ENCODE assay signal across 9 cellular contexts in the genomic region with DNA sequence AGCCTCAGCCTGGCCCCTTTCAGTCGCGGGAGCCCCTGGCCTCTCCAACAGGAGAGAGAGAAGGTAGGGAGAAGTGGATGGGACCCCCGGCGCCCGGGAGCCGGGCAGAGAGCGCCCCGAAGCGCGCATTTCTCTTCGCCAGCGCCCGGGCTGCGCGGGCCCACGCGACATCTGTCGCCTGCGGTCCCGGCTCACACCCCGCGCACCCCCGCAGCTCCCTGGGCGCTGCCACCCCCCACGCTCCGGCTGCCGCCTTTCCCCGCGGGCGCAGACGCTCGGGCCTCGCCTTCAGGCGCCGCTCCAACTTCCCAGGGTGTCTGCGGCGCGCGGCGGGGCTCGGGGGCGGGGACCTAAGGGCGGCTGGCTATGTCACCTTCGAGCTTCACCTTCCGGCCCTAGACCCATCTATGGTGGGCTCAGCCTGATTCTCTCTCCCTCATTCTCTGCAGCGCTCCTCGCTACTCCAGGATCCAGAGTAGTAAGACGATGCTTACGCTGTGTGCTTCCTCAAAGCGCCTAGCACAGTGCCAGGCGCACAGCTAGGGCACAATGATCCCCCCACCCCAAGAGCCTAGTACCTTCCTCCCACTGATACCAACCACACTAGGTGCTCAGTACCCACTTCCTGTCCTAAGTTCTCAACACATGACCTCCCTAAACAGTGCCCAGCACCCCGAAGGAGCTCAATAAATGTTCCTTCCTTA. TPM values are rescaled to one million over a fixed set of nuclear protein-coding genes. Genes with fewer than 3 reads are reported as not detected.
A peak's percentile ranks its signal among the peaks of the same experiment; 100 is the strongest.
DNase-seq lines count a peak whose midpoint lies in the region; ATAC-seq and TF ChIP-seq lines count a peak whose summit lies in the region.
"Had no signal": no experiment of that assay in that cellular context is flagged by ENCODE, and none has a peak within 500 bp of the region (broad histone marks: within the 10 kb centered on the region; RNA-seq: fewer than 3 reads in every experiment).

No MANE protein-coding gene starts in this region.

- no peak for TF ChIP-seq CTCF in activated B cell treated with CpG ODN at 0.5 μM for 24 hours (IDR thresholded peaks at IDR 0.05)

- POLR2A ChIA-PET in activated B cell treated with CpG ODN at 0.5 μM for 24 hours (lab: Charles Lee) = interaction anchor here (0.6 to 3.9 kb wide), 5 partner anchors 16 to 77 kb away, joined by 3 to 18 read pairs (median 4); no protein-coding TSS in a partner anchor

- ATAC-seq in activated B cell treated with CpG ODN at 0.5 μM for 24 hours (ENCODE audit: low read depth) = peak; percentile 22
- no peak for ATAC-seq in stimulated activated naive CD8-positive, alpha-beta T cell treated with anti-CD3 and anti-CD28 coated beads, Interleukin-15, Interleukin-2, amounts not matched to agents 100 U/mL and 50 U/mL, for 24 hours

- DNase-seq in activated naive CD4-positive, alpha-beta T cell treated with anti-CD3 and anti-CD28 coated beads for 36 hours = no peak
- DNase-seq in activated naive CD4-positive, alpha-beta T cell treated with anti-CD3 and anti-CD28 coated beads, Interleukin-2, amount 50 U/mL, for 16 hours = no peak
- DNase-seq in activated B cell treated with CpG ODN at 0.5 μM for 24 hours (peak; percentile 24), amniotic stem cell (lab: John Stamatoyannopoulos, UW) (no peak), GM19238 (ENCODE audit: insufficient read length, low spot score) (no peak)
- peak; percentile 33 for DNase-seq in stimulated activated naive CD8-positive, alpha-beta T cell treated with anti-CD3 and anti-CD28 coated beads, Interleukin-15, Interleukin-2, amounts not matched to agents 100 U/mL and 50 U/mL, for 24 hours
- DNase-seq in NK-92 treated with Interleukin-12 subunit alpha and Interleukin-12 subunit beta, amount 100 ng/mL, for 24 hours (lab: John Stamatoyannopoulos, UW) = no peak
- DNase-seq: effector CD4-positive, alpha-beta T cell had no signal

- peaks cover 26% of the 10 kb centered on the region for H3K4me1 Mint-ChIP-seq in activated naive CD4-positive, alpha-beta T cell treated with anti-CD3 and anti-CD28 coated beads for 36 hours (ENCODE audit: low read depth)
- H3K4me1 Mint-ChIP-seq in activated B cell treated with CpG ODN at 0.5 μM for 24 hours = peaks cover 39% of the 10 kb centered on the region

- peaks cover 2% of the 10 kb centered on the region for H3K9me3 Mint-ChIP-seq in activated naive CD4-positive, alpha-beta T cell treated with anti-CD3 and anti-CD28 coated beads for 36 hours
- peaks cover 2% of the 10 kb centered on the region for H3K9me3 Mint-ChIP-seq in activated B cell treated with CpG ODN at 0.5 μM for 24 hours

- H3K27ac Mint-ChIP-seq in activated naive CD4-positive, alpha-beta T cell treated with anti-CD3 and anti-CD28 coated beads for 36 hours = no peak overlapping the region
- H3K27ac Mint-ChIP-seq in activated B cell treated with CpG ODN at 0.5 μM for 24 hours = peak overlapping the region; percentile 77

- peak overlapping the region; percentile 78 for H3K4me3 Mint-ChIP-seq in activated naive CD4-positive, alpha-beta T cell treated with anti-CD3 and anti-CD28 coated beads for 36 hours
- H3K4me3 Mint-ChIP-seq in activated B cell treated with CpG ODN at 0.5 μM for 24 hours = peak overlapping the region; percentile 85

- peak overlapping the region; percentile 84 for H3K4me3 ChIP-seq in iPS-11a (ENCODE audit: low read depth, low read length)

- H3K27me3 Mint-ChIP-seq in activated naive CD4-positive, alpha-beta T cell treated with anti-CD3 and anti-CD28 coated beads for 36 hours (ENCODE audit: low read depth) = peaks cover 72% of the 10 kb centered on the region
- peaks cover 37% of the 10 kb centered on the region for H3K27me3 Mint-ChIP-seq in activated B cell treated with CpG ODN at 0.5 μM for 24 hours

- intact Hi-C loops in activated naive CD4-positive, alpha-beta T cell treated with anti-CD3 and anti-CD28 coated beads for 36 hours (cut with micrococcal nuclease) = no loop called here
- intact Hi-C loops in activated B cell treated with CpG ODN at 0.5 μM for 24 hours (cut with micrococcal nuclease) = loop anchor here (2.0 to 5.0 kb wide), 4 partner anchors 61 to 1138 kb away; a partner anchor contains a TSS

- H3K36me3 Mint-ChIP-seq in activated naive CD4-positive, alpha-beta T cell treated with anti-CD3 and anti-CD28 coated beads for 36 hours (ENCODE audit: low read depth) = no peaks in the 10 kb centered on the region
- H3K36me3 Mint-ChIP-seq in activated B cell treated with CpG ODN at 0.5 μM for 24 hours (ENCODE audit: low read depth) = peaks cover 2% of the 10 kb centered on the region

- CTCF ChIA-PET in activated naive CD4-positive, alpha-beta T cell treated with anti-CD3 and anti-CD28 coated beads for 36 hours (lab: Charles Lee) = interaction anchor here (0.6 kb wide), 1 partner anchor 291 kb away, joined by 3 read pairs; no protein-coding TSS in a partner anchor
- CTCF ChIA-PET in activated B cell treated with CpG ODN at 0.5 μM for 24 hours (lab: Charles Lee) = interaction anchor here (1.0 to 1.4 kb wide), 3 partner anchors 11 to 171 kb away, joined by 3 to 4 read pairs (median 4); no protein-coding TSS in a partner anchor

RNA-seq across cellular contexts. Expression of a gene that starts 1.6 kb away (rescaled TPM):
- not detected for total RNA-seq in activated naive CD4-positive, alpha-beta T cell treated with anti-CD3 and anti-CD28 coated beads for 36 hours
- total RNA-seq in activated B cell treated with CpG ODN at 0.5 μM for 24 hours = 2.6 and 4.7 TPM in 2 replicates

RNA-seq across cellular contexts. Expression of a gene that starts 31.1 kb away (rescaled TPM):
- 1 to 10 TPM; 6.4 to 6.5 TPM for total RNA-seq in activated naive CD4-positive, alpha-beta T cell treated with anti-CD3 and anti-CD28 coated beads for 36 hours
- 16.1 and 17.6 TPM in 2 replicates for total RNA-seq in activated B cell treated with CpG ODN at 0.5 μM for 24 hours

Comparison
In these comparisons a context has a peak if more than half of its experiments do, and no peak if none do; other contexts are left out.
1. DNase-seq: peak in activated B cell treated with CpG ODN at 0.5 μM for 24 hours (single experiment) and stimulated activated naive CD8-positive, alpha-beta T cell treated with anti-CD3 and anti-CD28 coated beads, Interleukin-15, Interleukin-2, amounts not matched to agents 100 U/mL and 50 U/mL, for 24 hours (single experiment); none in activated naive CD4-positive, alpha-beta T cell treated with anti-CD3 and anti-CD28 coated beads for 36 hours (single experiment), activated naive CD4-positive, alpha-beta T cell treated with anti-CD3 and anti-CD28 coated beads, Interleukin-2, amount 50 U/mL, for 16 hours (single experiment), amniotic stem cell (single experiment), NK-92 treated with Interleukin-12 subunit alpha and Interleukin-12 subunit beta, amount 100 ng/mL, for 24 hours (single experiment) and GM19238 (single experiment).